In genomic region chr1:44246806-44247205, GRCh38 we compare ENCODE assay signal across 18 cellular contexts. TPM values are rescaled to one million over a fixed set of nuclear protein-coding genes. Genes with fewer than 3 reads are reported as not detected.
DNase-seq lines count a peak whose midpoint lies in the region; ATAC-seq and TF ChIP-seq lines count a peak whose summit lies in the region.
"Had no signal": no experiment of that assay in that cellular context is flagged by ENCODE, and none has a peak within 500 bp of the region (broad histone marks: within the 10 kb centered on the region; RNA-seq: fewer than 3 reads in every experiment).

No MANE protein-coding gene starts in this region.

- no peak overlapping the region for H3K4me3 ChIP-seq in LNCaP clone FGC (ENCODE audit: low read depth, low read length)
- H3K4me3 ChIP-seq in foreskin fibroblast (ENCODE audit: low read depth in 1 of 2, low read length in 2 of 2): no peak overlapping the region
- H3K4me3 ChIP-seq: PC-9 had no signal

- TF ChIP-seq CTCF in LNCaP clone FGC (IDR thresholded peaks at IDR 0.05; ENCODE audit: control insufficient read depth, extremely low read depth, insufficient read depth) (no peak), GM10266 (IDR thresholded peaks at IDR 0.05; ENCODE audit: control insufficient read depth, insufficient read depth, low read depth, missing control alignments) (no peak), foreskin fibroblast (IDR thresholded peaks at IDR 0.05; ENCODE audit: low read depth, low read length) (no peak)

- intact Hi-C loops in left colon (cut with DNase I, micrococcal nuclease): no loop called here

- ATAC-seq in left colon: peak; percentile 71
- no peak for ATAC-seq in GM19455 (IDR thresholded peaks at IDR 0.05; ENCODE audit: unreplicated experiment)
- no peak for ATAC-seq in HG03135 (IDR thresholded peaks at IDR 0.05; ENCODE audit: unreplicated experiment)

- peak; percentile 76 for DNase-seq in COLO668 (lab: John Stamatoyannopoulos, UW; ENCODE audit: unreplicated experiment)
- DNase-seq in LNCaP clone FGC (ENCODE audit: low read depth): peak; percentile 6
- DNase-seq in NCI-H526 treated with DMSO at 0.1 percent for 48 hours (lab: John Stamatoyannopoulos, UW): peak; percentile 88
- DNase-seq in left colon: no peak
- no peak for DNase-seq in GM10266 (ENCODE audit: extremely low spot score)
- no peak for DNase-seq in foreskin fibroblast
- DNase-seq: GOT3, HCEC 1CT, IMR-90, NCI-H1105, NCI-H146, NCI-H2171 treated with DMSO at 0.1 percent for 48 hours, PC-9, RPMI8226, SHP77, SK-N-SH had no signal

RNA-seq across cellular contexts. Expression of gene DMAP1, which starts 33.5 kb away (rescaled TPM):
- 10 to 100 TPM; 39.0 to 44.4 TPM for total RNA-seq in left colon

Comparison
In these comparisons a context has a peak if more than half of its experiments do, and no peak if none do; other contexts are left out.
1. DNase-seq: peak in COLO668 (single experiment), LNCaP clone FGC (single experiment) and NCI-H526 treated with DMSO at 0.1 percent for 48 hours (single experiment); none in left colon (0 of 2), GM10266 (single experiment) and foreskin fibroblast (0 of 2).